20 cellular contexts compared by ENCODE assay signal in the genomic region with DNA sequence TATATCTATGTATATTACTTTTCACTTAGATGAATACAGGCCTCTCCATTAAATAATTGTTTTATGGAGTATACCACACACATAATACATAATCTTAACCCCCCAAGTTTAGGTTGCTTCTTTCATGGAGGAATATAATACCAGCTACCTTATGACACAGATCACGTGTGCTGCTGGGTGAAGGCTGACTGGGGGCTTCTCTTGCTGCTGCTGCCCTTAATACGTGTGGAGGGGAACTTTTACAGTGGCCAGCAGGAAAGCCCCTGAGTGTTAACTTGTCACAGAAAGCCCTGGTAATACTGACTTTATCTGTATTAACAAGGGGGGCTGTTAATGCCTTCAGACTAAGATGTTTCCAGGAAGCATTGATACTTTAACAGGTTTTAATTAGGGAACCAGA.
"Had no signal": no experiment of that assay in that cellular context is flagged by ENCODE, and none has a peak within 500 bp of the region (broad histone marks: within the 10 kb centered on the region; RNA-seq: fewer than 3 reads in every experiment).

No MANE protein-coding gene starts in this region.

- FAIRE-seq: colon, endothelial cell of umbilical vein, frontal cortex had no signal

- H3K9me3 ChIP-seq: body of pancreas, esophagus muscularis mucosa, thoracic aorta, upper lobe of left lung had no signal

- DNase-seq: activated CD4-positive, alpha-beta memory T cell treated with anti-CD3 and anti-CD28 coated beads for 36 hours; activated CD4-positive, alpha-beta T cell treated with anti-CD3 and anti-CD28 coated beads for 36 hours; activated gamma-delta T cell; activated naive CD4-positive, alpha-beta T cell treated with anti-CD3 and anti-CD28 coated beads, Interleukin-2, amount 50 U/mL, for 16 hours; activated naive CD8-positive, alpha-beta T cell treated with anti-CD3 and anti-CD28 coated beads, Interleukin-2, amount 50 U/mL, for 24 hours; body of pancreas; central memory CD4-positive, alpha-beta T cell; effector memory CD4-positive, alpha-beta T cell; stimulated activated CD4-positive, alpha-beta T cell treated with anti-CD3 and anti-CD28 coated beads, Interleukin-2, amount 100 ng/mL, for 48 hours; stimulated activated CD8-positive, alpha-beta memory T cell treated with anti-CD3 and anti-CD28 coated beads, Interleukin-4, amount 100 ng/mL, for 48 hours; stimulated activated naive B cell treated with anti-CD40 and anti-IgM and Interleukin-4, amounts not matched to agents 10 μg/mL and 1 μg/mL and 100 μg/mL, for 72 hours; T-helper 9 cell; upper lobe of left lung had no signal

- H3K4me1 ChIP-seq: body of pancreas, upper lobe of left lung had no signal

- H3K27ac ChIP-seq: body of pancreas, thoracic aorta, upper lobe of left lung had no signal

- H3K4me1 Mint-ChIP-seq: activated naive CD8-positive, alpha-beta T cell treated with anti-CD3 and anti-CD28 coated beads, Interleukin-2, amount 50 U/mL, for 24 hours; stimulated activated naive B cell treated with anti-CD40 and anti-IgM and Interleukin-4, amounts not matched to agents 10 μg/mL and 1 μg/mL and 100 μg/mL, for 72 hours had no signal

- H3K4me3 ChIP-seq: body of pancreas, esophagus muscularis mucosa, thoracic aorta, upper lobe of left lung had no signal

- H3K27ac Mint-ChIP-seq: activated CD4-positive, alpha-beta memory T cell treated with anti-CD3 and anti-CD28 coated beads for 36 hours; activated CD4-positive, alpha-beta T cell treated with anti-CD3 and anti-CD28 coated beads for 36 hours; activated naive CD8-positive, alpha-beta T cell treated with anti-CD3 and anti-CD28 coated beads, Interleukin-2, amount 50 U/mL, for 24 hours; stimulated activated naive B cell treated with anti-CD40 and anti-IgM and Interleukin-4, amounts not matched to agents 10 μg/mL and 1 μg/mL and 100 μg/mL, for 72 hours; WTC11 had no signal

- ATAC-seq: activated CD4-positive, alpha-beta T cell treated with anti-CD3 and anti-CD28 coated beads for 36 hours; activated naive CD8-positive, alpha-beta T cell treated with anti-CD3 and anti-CD28 coated beads, Interleukin-2, amount 50 U/mL, for 24 hours; body of pancreas; stimulated activated naive B cell treated with anti-CD40 and anti-IgM and Interleukin-4, amounts not matched to agents 10 μg/mL and 1 μg/mL and 100 μg/mL, for 72 hours; WTC11 had no signal

- H3K4me3 Mint-ChIP-seq: activated CD4-positive, alpha-beta memory T cell treated with anti-CD3 and anti-CD28 coated beads for 36 hours; activated CD4-positive, alpha-beta T cell treated with anti-CD3 and anti-CD28 coated beads for 36 hours; activated naive CD8-positive, alpha-beta T cell treated with anti-CD3 and anti-CD28 coated beads, Interleukin-2, amount 50 U/mL, for 24 hours; nephron; stimulated activated naive B cell treated with anti-CD40 and anti-IgM and Interleukin-4, amounts not matched to agents 10 μg/mL and 1 μg/mL and 100 μg/mL, for 72 hours; WTC11 had no signal

- H3K9me3 Mint-ChIP-seq: activated CD4-positive, alpha-beta memory T cell treated with anti-CD3 and anti-CD28 coated beads for 36 hours; activated naive CD8-positive, alpha-beta T cell treated with anti-CD3 and anti-CD28 coated beads, Interleukin-2, amount 50 U/mL, for 24 hours; nephron; stimulated activated naive B cell treated with anti-CD40 and anti-IgM and Interleukin-4, amounts not matched to agents 10 μg/mL and 1 μg/mL and 100 μg/mL, for 72 hours had no signal

- H3K36me3 ChIP-seq: thoracic aorta, upper lobe of left lung had no signal

- H3K27me3 ChIP-seq: body of pancreas, esophagus muscularis mucosa, upper lobe of left lung had no signal

- H3K36me3 Mint-ChIP-seq: activated CD4-positive, alpha-beta memory T cell treated with anti-CD3 and anti-CD28 coated beads for 36 hours; stimulated activated naive B cell treated with anti-CD40 and anti-IgM and Interleukin-4, amounts not matched to agents 10 μg/mL and 1 μg/mL and 100 μg/mL, for 72 hours had no signal
